ENCODE assay signal across 13 cellular contexts in the genomic region with DNA sequence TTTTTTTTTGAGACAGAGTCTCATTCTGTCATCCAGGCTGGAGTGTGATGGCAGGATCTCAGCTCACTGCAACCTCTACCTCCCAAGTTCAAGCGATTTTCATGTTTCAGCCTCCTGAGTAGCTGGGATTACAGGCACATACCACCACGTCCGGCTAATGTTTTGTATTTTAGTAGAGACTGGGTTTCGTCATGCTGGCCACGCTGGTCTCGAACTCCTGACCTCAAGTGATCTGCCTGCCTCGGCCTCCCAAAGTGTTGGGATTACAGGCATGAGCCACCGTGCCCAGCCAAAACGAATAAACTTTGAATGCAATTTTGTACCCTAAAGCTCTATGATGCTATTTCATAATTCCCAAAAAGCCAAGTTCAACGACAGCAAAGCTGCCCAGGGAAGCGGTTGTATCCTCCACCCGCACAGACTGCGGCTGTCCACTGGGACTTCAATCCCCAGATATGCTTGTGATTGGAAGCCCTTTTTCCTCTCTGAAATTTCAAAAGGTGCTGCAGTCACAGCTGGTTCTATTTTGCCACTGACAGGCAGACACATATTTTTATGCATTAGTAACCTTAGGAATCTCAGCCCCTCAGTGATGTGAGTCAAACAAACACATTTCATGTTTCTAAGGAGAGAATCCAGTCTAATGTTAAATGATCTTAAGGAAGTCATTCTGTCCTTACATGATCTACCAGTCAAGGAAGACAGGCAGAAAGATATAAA. TPM values are rescaled to one million over a fixed set of nuclear protein-coding genes. Genes with fewer than 3 reads are reported as not detected.
DNase-seq lines count a peak whose midpoint lies in the region; ATAC-seq and TF ChIP-seq lines count a peak whose summit lies in the region.
"Had no signal": no experiment of that assay in that cellular context is flagged by ENCODE, and none has a peak within 500 bp of the region (broad histone marks: within the 10 kb centered on the region; RNA-seq: fewer than 3 reads in every experiment).

No MANE protein-coding gene starts in this region.

- DNase-seq in ELR (ENCODE audit: low read depth), result peak; percentile 58
- peak; percentile 93 for DNase-seq in fibroblast of mammary gland (ENCODE audit: low read depth)
- peak; percentile 86 for DNase-seq in renal cortical epithelial cell (ENCODE audit: low read depth)
- DNase-seq in HUDEP-2 (lab: John Stamatoyannopoulos, UW; ENCODE audit: unreplicated experiment in 76 of 76), result no peak
- no peak for DNase-seq in NCI-H2107 treated with DMSO at 0.1 percent for 48 hours (lab: John Stamatoyannopoulos, UW; ENCODE audit: unreplicated experiment)
- no peak for DNase-seq in activated CD4-positive, alpha-beta T cell treated with anti-CD3 and anti-CD28 coated beads, Interleukin-2, amount 10 ng/mL, durations not matched to agents 7 days and 5 days
- DNase-seq: effector memory CD4-positive, alpha-beta T cell; MV-4-11; naive B cell; NCI-H510A treated with DMSO at 0.1 percent for 48 hours had no signal

- H3K4me3 Mint-ChIP-seq in activated CD4-positive, alpha-beta T cell treated with anti-CD3 and anti-CD28 coated beads, Interleukin-2, amount 10 ng/mL, durations not matched to agents 7 days and 5 days, result no peak overlapping the region
- H3K4me3 Mint-ChIP-seq: naive B cell had no signal

- H3K27me3 Mint-ChIP-seq in activated CD4-positive, alpha-beta T cell treated with anti-CD3 and anti-CD28 coated beads, Interleukin-2, amount 10 ng/mL, durations not matched to agents 7 days and 5 days, result no peaks in the 10 kb centered on the region

- CTCF ChIA-PET in activated CD4-positive, alpha-beta T cell treated with anti-CD3 and anti-CD28 coated beads, Interleukin-2, amount 10 ng/mL, durations not matched to agents 7 days and 5 days (lab: Charles Lee), result no interaction called here

- POLR2A ChIA-PET in activated CD4-positive, alpha-beta T cell treated with anti-CD3 and anti-CD28 coated beads, Interleukin-2, amount 10 ng/mL, durations not matched to agents 7 days and 5 days (lab: Charles Lee), result no interaction called here

- H3K36me3 Mint-ChIP-seq in activated CD4-positive, alpha-beta T cell treated with anti-CD3 and anti-CD28 coated beads, Interleukin-2, amount 10 ng/mL, durations not matched to agents 7 days and 5 days (ENCODE audit: low read depth), result no peaks in the 10 kb centered on the region

- ATAC-seq in SK-N-SH treated with all-trans-retinoic acid at 6 μM for 48 hours (peak; percentile 89), HG03280 (IDR thresholded peaks at IDR 0.05; ENCODE audit: unreplicated experiment) (no peak)

- no peaks in the 10 kb centered on the region for H3K4me1 Mint-ChIP-seq in activated CD4-positive, alpha-beta T cell treated with anti-CD3 and anti-CD28 coated beads, Interleukin-2, amount 10 ng/mL, durations not matched to agents 7 days and 5 days

- no peak overlapping the region for H3K4me3 ChIP-seq in fibroblast of mammary gland (ENCODE audit: control insufficient read depth, low read depth, low read length)
- H3K4me3 ChIP-seq: right atrium auricular region had no signal

- H3K9me3 Mint-ChIP-seq in activated CD4-positive, alpha-beta T cell treated with anti-CD3 and anti-CD28 coated beads, Interleukin-2, amount 10 ng/mL, durations not matched to agents 7 days and 5 days, result no peaks in the 10 kb centered on the region
- H3K9me3 Mint-ChIP-seq: naive B cell had no signal

- TF ChIP-seq CTCF in fibroblast of mammary gland (conservative IDR thresholded peaks at IDR 0.05; ENCODE audit: control insufficient read depth, insufficient read depth, low read depth, low read length), result no peak

- no peak overlapping the region for H3K27ac Mint-ChIP-seq in activated CD4-positive, alpha-beta T cell treated with anti-CD3 and anti-CD28 coated beads, Interleukin-2, amount 10 ng/mL, durations not matched to agents 7 days and 5 days
- H3K27ac Mint-ChIP-seq: naive B cell had no signal

TF ChIP-seq in SK-N-SH treated with all-trans-retinoic acid at 6 μM for 48 hours, 23 proteins besides CTCF, POLR2A, EP300 and RAD21 (continues in another document):
- TF ChIP-seq, protein P1, sequence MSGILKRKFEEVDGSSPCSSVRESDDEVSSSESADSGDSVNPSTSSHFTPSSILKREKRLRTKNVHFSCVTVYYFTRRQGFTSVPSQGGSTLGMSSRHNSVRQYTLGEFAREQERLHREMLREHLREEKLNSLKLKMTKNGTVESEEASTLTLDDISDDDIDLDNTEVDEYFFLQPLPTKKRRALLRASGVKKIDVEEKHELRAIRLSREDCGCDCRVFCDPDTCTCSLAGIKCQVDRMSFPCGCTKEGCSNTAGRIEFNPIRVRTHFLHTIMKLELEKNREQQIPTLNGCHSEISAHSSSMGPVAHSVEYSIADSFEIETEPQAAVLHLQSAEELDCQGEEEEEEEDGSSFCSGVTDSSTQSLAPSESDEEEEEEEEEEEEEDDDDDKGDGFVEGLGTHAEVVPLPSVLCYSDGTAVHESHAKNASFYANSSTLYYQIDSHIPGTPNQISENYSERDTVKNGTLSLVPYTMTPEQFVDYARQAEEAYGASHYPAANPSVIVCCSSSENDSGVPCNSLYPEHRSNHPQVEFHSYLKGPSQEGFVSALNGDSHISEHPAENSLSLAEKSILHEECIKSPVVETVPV (CRISPR knock-in tag; IDR thresholded peaks at IDR 0.05), result no peak
- TF ChIP-seq PPARA (CRISPR knock-in tag; IDR thresholded peaks at IDR 0.05; ENCODE audit: borderline replicate concordance), result no peak
- TF ChIP-seq OSR1 (CRISPR knock-in tag; IDR thresholded peaks at IDR 0.05), result no peak
- TF ChIP-seq, protein P2, sequence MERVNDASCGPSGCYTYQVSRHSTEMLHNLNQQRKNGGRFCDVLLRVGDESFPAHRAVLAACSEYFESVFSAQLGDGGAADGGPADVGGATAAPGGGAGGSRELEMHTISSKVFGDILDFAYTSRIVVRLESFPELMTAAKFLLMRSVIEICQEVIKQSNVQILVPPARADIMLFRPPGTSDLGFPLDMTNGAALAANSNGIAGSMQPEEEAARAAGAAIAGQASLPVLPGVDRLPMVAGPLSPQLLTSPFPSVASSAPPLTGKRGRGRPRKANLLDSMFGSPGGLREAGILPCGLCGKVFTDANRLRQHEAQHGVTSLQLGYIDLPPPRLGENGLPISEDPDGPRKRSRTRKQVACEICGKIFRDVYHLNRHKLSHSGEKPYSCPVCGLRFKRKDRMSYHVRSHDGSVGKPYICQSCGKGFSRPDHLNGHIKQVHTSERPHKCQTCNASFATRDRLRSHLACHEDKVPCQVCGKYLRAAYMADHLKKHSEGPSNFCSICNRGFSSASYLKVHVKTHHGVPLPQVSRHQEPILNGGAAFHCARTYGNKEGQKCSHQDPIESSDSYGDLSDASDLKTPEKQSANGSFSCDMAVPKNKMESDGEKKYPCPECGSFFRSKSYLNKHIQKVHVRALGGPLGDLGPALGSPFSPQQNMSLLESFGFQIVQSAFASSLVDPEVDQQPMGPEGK (CRISPR knock-in tag; IDR thresholded peaks at IDR 0.05; ENCODE audit: borderline replicate concordance), result no peak
- TF ChIP-seq, protein P3, sequence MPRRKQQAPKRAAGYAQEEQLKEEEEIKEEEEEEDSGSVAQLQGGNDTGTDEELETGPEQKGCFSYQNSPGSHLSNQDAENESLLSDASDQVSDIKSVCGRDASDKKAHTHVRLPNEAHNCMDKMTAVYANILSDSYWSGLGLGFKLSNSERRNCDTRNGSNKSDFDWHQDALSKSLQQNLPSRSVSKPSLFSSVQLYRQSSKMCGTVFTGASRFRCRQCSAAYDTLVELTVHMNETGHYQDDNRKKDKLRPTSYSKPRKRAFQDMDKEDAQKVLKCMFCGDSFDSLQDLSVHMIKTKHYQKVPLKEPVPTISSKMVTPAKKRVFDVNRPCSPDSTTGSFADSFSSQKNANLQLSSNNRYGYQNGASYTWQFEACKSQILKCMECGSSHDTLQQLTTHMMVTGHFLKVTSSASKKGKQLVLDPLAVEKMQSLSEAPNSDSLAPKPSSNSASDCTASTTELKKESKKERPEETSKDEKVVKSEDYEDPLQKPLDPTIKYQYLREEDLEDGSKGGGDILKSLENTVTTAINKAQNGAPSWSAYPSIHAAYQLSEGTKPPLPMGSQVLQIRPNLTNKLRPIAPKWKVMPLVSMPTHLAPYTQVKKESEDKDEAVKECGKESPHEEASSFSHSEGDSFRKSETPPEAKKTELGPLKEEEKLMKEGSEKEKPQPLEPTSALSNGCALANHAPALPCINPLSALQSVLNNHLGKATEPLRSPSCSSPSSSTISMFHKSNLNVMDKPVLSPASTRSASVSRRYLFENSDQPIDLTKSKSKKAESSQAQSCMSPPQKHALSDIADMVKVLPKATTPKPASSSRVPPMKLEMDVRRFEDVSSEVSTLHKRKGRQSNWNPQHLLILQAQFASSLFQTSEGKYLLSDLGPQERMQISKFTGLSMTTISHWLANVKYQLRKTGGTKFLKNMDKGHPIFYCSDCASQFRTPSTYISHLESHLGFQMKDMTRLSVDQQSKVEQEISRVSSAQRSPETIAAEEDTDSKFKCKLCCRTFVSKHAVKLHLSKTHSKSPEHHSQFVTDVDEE (CRISPR knock-in tag; IDR thresholded peaks at IDR 0.05), result no peak
- no peak for TF ChIP-seq TOX (CRISPR knock-in tag; IDR thresholded peaks at IDR 0.05; ENCODE audit: borderline replicate concordance)
- no peak for TF ChIP-seq ZNF565 (CRISPR knock-in tag; conservative IDR thresholded peaks at IDR 0.05; ENCODE audit: low read depth)
- no peak for TF ChIP-seq RARB (CRISPR knock-in tag; IDR thresholded peaks at IDR 0.05)
- no peak for TF ChIP-seq ZNF70 (CRISPR knock-in tag; IDR thresholded peaks at IDR 0.05)
- no peak for TF ChIP-seq GLIS3 (CRISPR knock-in tag; IDR thresholded peaks at IDR 0.05)
- TF ChIP-seq ZC3H10 (CRISPR knock-in tag; IDR thresholded peaks at IDR 0.05), result peak; percentile 44; the same call in 1 of the 2 replicates
- TF ChIP-seq, protein P4, sequence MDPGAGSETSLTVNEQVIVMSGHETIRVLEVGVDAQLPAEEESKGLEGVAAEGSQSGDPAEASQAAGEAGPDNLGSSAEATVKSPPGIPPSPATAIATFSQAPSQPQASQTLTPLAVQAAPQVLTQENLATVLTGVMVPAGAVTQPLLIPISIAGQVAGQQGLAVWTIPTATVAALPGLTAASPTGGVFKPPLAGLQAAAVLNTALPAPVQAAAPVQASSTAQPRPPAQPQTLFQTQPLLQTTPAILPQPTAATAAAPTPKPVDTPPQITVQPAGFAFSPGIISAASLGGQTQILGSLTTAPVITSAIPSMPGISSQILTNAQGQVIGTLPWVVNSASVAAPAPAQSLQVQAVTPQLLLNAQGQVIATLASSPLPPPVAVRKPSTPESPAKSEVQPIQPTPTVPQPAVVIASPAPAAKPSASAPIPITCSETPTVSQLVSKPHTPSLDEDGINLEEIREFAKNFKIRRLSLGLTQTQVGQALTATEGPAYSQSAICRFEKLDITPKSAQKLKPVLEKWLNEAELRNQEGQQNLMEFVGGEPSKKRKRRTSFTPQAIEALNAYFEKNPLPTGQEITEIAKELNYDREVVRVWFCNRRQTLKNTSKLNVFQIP (CRISPR knock-in tag; IDR thresholded peaks at IDR 0.05; ENCODE audit: borderline replicate concordance, low read depth), result no peak

RNA-seq across cellular contexts. Expression of a gene that starts 8.7 kb away (rescaled TPM):
- total RNA-seq in renal cortical epithelial cell, result 0.35 and 0.75 TPM in 2 replicates
- under 1 TPM; 0.25 to 0.32 TPM for total RNA-seq in activated CD4-positive, alpha-beta T cell treated with anti-CD3 and anti-CD28 coated beads, Interleukin-2, amount 10 ng/mL, durations not matched to agents 7 days and 5 days

RNA-seq across cellular contexts. Expression of a gene that starts 31.8 kb away (rescaled TPM):
- total RNA-seq in renal cortical epithelial cell, result 30.9 and 34.9 TPM in 2 replicates
- total RNA-seq in activated CD4-positive, alpha-beta T cell treated with anti-CD3 and anti-CD28 coated beads, Interleukin-2, amount 10 ng/mL, durations not matched to agents 7 days and 5 days, result 1 to 10 TPM; 3.6 to 4.0 TPM

Comparison
In these comparisons a context has a peak if more than half of its experiments do, and no peak if none do; other contexts are left out.
1. DNase-seq: peak in ELR (single experiment), fibroblast of mammary gland (single experiment) and renal cortical epithelial cell (single experiment); none in HUDEP-2 (0 of 76), NCI-H2107 treated with DMSO at 0.1 percent for 48 hours (single experiment) and activated CD4-positive, alpha-beta T cell treated with anti-CD3 and anti-CD28 coated beads, Interleukin-2, amount 10 ng/mL, durations not matched to agents 7 days and 5 days (single experiment).